Comparison of ENCODE assay signal across 12 cellular contexts in the genomic region with DNA sequence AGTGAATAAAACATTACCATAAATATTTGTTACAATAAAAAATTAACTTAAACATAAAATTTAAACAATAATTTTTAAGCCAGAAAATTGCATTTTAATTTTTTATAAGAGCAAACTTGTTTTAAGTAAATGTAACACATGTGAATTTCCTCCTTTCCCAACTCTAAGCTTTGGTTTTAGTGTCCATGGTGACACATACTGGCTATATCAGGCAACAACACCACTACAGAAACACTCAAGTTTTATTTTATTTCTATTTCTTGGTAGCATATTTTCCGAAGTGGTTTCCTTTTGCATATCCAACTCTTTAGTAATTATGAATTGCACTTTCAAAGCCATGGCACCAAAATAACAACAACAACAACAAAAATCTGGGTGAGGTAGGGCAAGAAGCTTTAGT. TPM values are rescaled to one million over a fixed set of nuclear protein-coding genes. Genes with fewer than 3 reads are reported as not detected.
DNase-seq lines count a peak whose midpoint lies in the region; TF ChIP-seq lines count a peak whose summit lies in the region.
"Had no signal": no experiment of that assay in that cellular context is flagged by ENCODE, and none has a peak within 500 bp of the region (broad histone marks: within the 10 kb centered on the region; RNA-seq: fewer than 3 reads in every experiment).

No MANE protein-coding gene starts in this region.

- H2AFZ ChIP-seq in neural progenitor cell (replicated peaks) = no peak overlapping the region
- H2AFZ ChIP-seq: parathyroid adenoma had no signal

- H3K4me1 Mint-ChIP-seq in neural progenitor cell (peaks cover 11% of the 10 kb centered on the region), Calu3 (ENCODE audit: low read depth, unreplicated experiment) (peaks cover 24% of the 10 kb centered on the region)

- peak overlapping the region; percentile 100 for H3K4me3 Mint-ChIP-seq in neural progenitor cell
- no peak overlapping the region for H3K4me3 Mint-ChIP-seq in Calu3 (ENCODE audit: low read depth, unreplicated experiment)

- peaks cover 37% of the 10 kb centered on the region for H3F3A ChIP-seq in neural progenitor cell (ENCODE audit: low read depth)

- no peak overlapping the region for H3K27ac Mint-ChIP-seq in neural progenitor cell
- no peak overlapping the region for H3K27ac Mint-ChIP-seq in Calu3 (ENCODE audit: unreplicated experiment)

- peak overlapping the region; percentile 53 for H3K9ac ChIP-seq in neural progenitor cell
- H3K9ac ChIP-seq: parathyroid adenoma had no signal

- H3K4me3 ChIP-seq in neural progenitor cell = peak overlapping the region; percentile 88
- H3K4me3 ChIP-seq: thyroid gland had no signal

- peaks cover 23% of the 10 kb centered on the region for H3K9me3 Mint-ChIP-seq in neural progenitor cell
- peaks cover 5% of the 10 kb centered on the region for H3K9me3 Mint-ChIP-seq in Calu3 (ENCODE audit: low read depth, unreplicated experiment)

- H3K4me2 ChIP-seq in neural progenitor cell = peak overlapping the region; percentile 98

- H3K27me3 Mint-ChIP-seq in neural progenitor cell (ENCODE audit: insufficient read depth, low read depth) (peaks cover 2% of the 10 kb centered on the region), Calu3 (ENCODE audit: unreplicated experiment) (peaks cover 52% of the 10 kb centered on the region)

- intact Hi-C loops in Calu3 (cut with micrococcal nuclease; ENCODE audit: unreplicated experiment) = loop anchor here (5.0 kb wide), 1 partner anchor 857 kb away; no protein-coding TSS in a partner anchor

- peaks cover 30% of the 10 kb centered on the region for H3K4me1 ChIP-seq in neural progenitor cell
- H3K4me1 ChIP-seq: parathyroid adenoma had no signal

- H3K36me3 Mint-ChIP-seq in neural progenitor cell (peaks cover 30% of the 10 kb centered on the region), Calu3 (ENCODE audit: insufficient read depth, unreplicated experiment) (peaks cover 4% of the 10 kb centered on the region)

- TF ChIP-seq CTCF in neural progenitor cell (IDR thresholded peaks at IDR 0.05) (peak; percentile 47), Calu3 (IDR thresholded peaks at IDR 0.05; ENCODE audit: unreplicated experiment) (no peak)

- CTCF ChIA-PET in Calu3 (lab: Charles Lee) = interaction anchor here (1.7 kb wide), 1 partner anchor 859 kb away, joined by 5 read pairs; no protein-coding TSS in a partner anchor

- no peaks in the 10 kb centered on the region for H3K9me3 ChIP-seq in neural progenitor cell (ENCODE audit: low read depth)
- H3K9me3 ChIP-seq: HAP-1, thyroid gland had no signal

- BruUV-seq in Calu3 (replicated peaks; lab: Mats Ljungman, UMichigan) = no TSS peak

- H3K36me3 ChIP-seq in neural progenitor cell = no peaks in the 10 kb centered on the region
- H3K36me3 ChIP-seq: HAP-1, thyroid gland had no signal

- peaks cover 61% of the 10 kb centered on the region for H3K79me2 ChIP-seq in neural progenitor cell (ENCODE audit: low read depth)
- H3K79me2 ChIP-seq: parathyroid adenoma had no signal

- no peak overlapping the region for H3K27ac ChIP-seq in neural progenitor cell
- H3K27ac ChIP-seq: parathyroid adenoma, thyroid gland had no signal

- DNase-seq in NCI-H1105 treated with DMSO at 0.1 percent for 48 hours (lab: John Stamatoyannopoulos, UW) (peak; percentile 58), NCI-H1105 (lab: John Stamatoyannopoulos, UW) (no peak), NCI-H1930 (lab: John Stamatoyannopoulos, UW) (peak; percentile 48 to 74), neural progenitor cell (ENCODE audit: low spot score) (no peak), Calu3 (no peak), mucosa of gallbladder (ENCODE audit: low spot score) (no peak)
- DNase-seq in central memory CD4-positive, alpha-beta T cell = peak; percentile 22
- no peak for DNase-seq in stimulated activated CD4-positive, alpha-beta T cell treated with anti-CD3 and anti-CD28 coated beads, Interleukin-2, amount 100 ng/mL, for 24 hours
- DNase-seq: NCI-H2227 treated with DMSO at 0.1 percent for 48 hours, thyroid gland had no signal

- H4K20me1 ChIP-seq in neural progenitor cell (ENCODE audit: low read depth) = peaks cover 15% of the 10 kb centered on the region

- peaks cover 14% of the 10 kb centered on the region for H3K27me3 ChIP-seq in neural progenitor cell
- H3K27me3 ChIP-seq: thyroid gland had no signal

RNA-seq across cellular contexts. Expression of a gene that starts 2.2 kb away (rescaled TPM):
- total RNA-seq in neural progenitor cell (ENCODE audit: low replicate concordance) (317 and 398 TPM in 2 replicates), Calu3 (2022) (0.42 TPM in 1 of 2 replicates, not detected in the other), mucosa of gallbladder (12.5 TPM)

Comparison
In these comparisons a context has a peak if more than half of its experiments do, and no peak if none do; other contexts are left out.
1. DNase-seq: peak in NCI-H1105 treated with DMSO at 0.1 percent for 48 hours (single experiment), NCI-H1930 (2 of 2) and central memory CD4-positive, alpha-beta T cell (single experiment); none in NCI-H1105 (single experiment), neural progenitor cell (single experiment), Calu3 (single experiment), stimulated activated CD4-positive, alpha-beta T cell treated with anti-CD3 and anti-CD28 coated beads, Interleukin-2, amount 100 ng/mL, for 24 hours (0 of 2) and mucosa of gallbladder (single experiment).
2. RNA of a gene that starts 2.2 kb away (total RNA-seq): 317 to 398 TPM in neural progenitor cell; 12.5 TPM in mucosa of gallbladder (single experiment) and 0.42 TPM in Calu3; every median in the first group is over 10 times any median in the second.